Comparison of ENCODE assay signal across 9 cellular contexts in genomic region chr1:19439464-19440171, GRCh38. TPM values are rescaled to one million over a fixed set of nuclear protein-coding genes. Genes with fewer than 3 reads are reported as not detected.
DNase-seq lines count a peak whose midpoint lies in the region; ATAC-seq, FAIRE-seq and TF ChIP-seq lines count a peak whose summit lies in the region.
"Had no signal": no experiment of that assay in that cellular context is flagged by ENCODE, and none has a peak within 500 bp of the region (broad histone marks: within the 10 kb centered on the region; RNA-seq: fewer than 3 reads in every experiment).

No MANE protein-coding gene starts in this region.

- H3K4me1 ChIP-seq in psoas muscle = peaks cover 86% of the 10 kb centered on the region

- POLR2A ChIA-PET in activated CD4-positive, alpha-beta memory T cell treated with anti-CD3 and anti-CD28 coated beads, Interleukin-2, amount 10 ng/mL, durations not matched to agents 7 days and 5 days (lab: Charles Lee) = no interaction called here

- intact Hi-C loops in psoas muscle (cut with DNase I) = loop anchor here (5.0 to 10.0 kb wide), 2 partner anchors 43 to 45 kb away; partner anchors contain the start of gene CAPZB (in 1 of the 2)

- DNase-seq in DMS153 (lab: John Stamatoyannopoulos, UW) = peak; percentile 12
- no peak for DNase-seq in DMS153 treated with DMSO at 0.1 percent for 48 hours (lab: John Stamatoyannopoulos, UW; ENCODE audit: unreplicated experiment)
- DNase-seq in activated CD4-positive, alpha-beta memory T cell treated with anti-CD3 and anti-CD28 coated beads, Interleukin-2, amount 10 ng/mL, durations not matched to agents 7 days and 5 days = peak; percentile 31
- DNase-seq in fibroblast of mammary gland (ENCODE audit: low read depth) = peak; percentile 59
- DNase-seq in psoas muscle = peak in 1 of 2 donors; percentile 71
- DNase-seq in urothelium cell line (ENCODE audit: low spot score) = no peak
- no peak for DNase-seq in NCI-H1436 treated with DMSO at 0.1 percent for 48 hours (lab: John Stamatoyannopoulos, UW)
- DNase-seq in DMS114 treated with DMSO at 0.1 percent for 48 hours (lab: John Stamatoyannopoulos, UW; ENCODE audit: unreplicated experiment) = no peak

- TF ChIP-seq CTCF in fibroblast of mammary gland (conservative IDR thresholded peaks at IDR 0.05; ENCODE audit: control insufficient read depth, insufficient read depth, low read depth, low read length) = peak; percentile 16
- peak; percentile 20 for TF ChIP-seq CTCF in psoas muscle (IDR thresholded peaks at IDR 0.05)

- no peaks in the 10 kb centered on the region for H3K9me3 Mint-ChIP-seq in activated CD4-positive, alpha-beta memory T cell treated with anti-CD3 and anti-CD28 coated beads, Interleukin-2, amount 10 ng/mL, durations not matched to agents 7 days and 5 days

- H3K4me3 ChIP-seq in fibroblast of mammary gland (ENCODE audit: control insufficient read depth, low read depth, low read length) (no peak overlapping the region), psoas muscle (no peak overlapping the region)

- FAIRE-seq in urothelium cell line (lab: Jason Lieb, UNC) = no peak
- FAIRE-seq: A204.1 had no signal

- H3K4me1 Mint-ChIP-seq in activated CD4-positive, alpha-beta memory T cell treated with anti-CD3 and anti-CD28 coated beads, Interleukin-2, amount 10 ng/mL, durations not matched to agents 7 days and 5 days = peaks cover 74% of the 10 kb centered on the region

- no peaks in the 10 kb centered on the region for H3K36me3 ChIP-seq in psoas muscle (ENCODE audit: insufficient read depth in 1 of 2, low read depth in 1 of 2)

- no peaks in the 10 kb centered on the region for H3K27me3 Mint-ChIP-seq in activated CD4-positive, alpha-beta memory T cell treated with anti-CD3 and anti-CD28 coated beads, Interleukin-2, amount 10 ng/mL, durations not matched to agents 7 days and 5 days

- peak; percentile 33 to 67 (median 58) for ATAC-seq in psoas muscle

- no peaks in the 10 kb centered on the region for H3K9me3 ChIP-seq in psoas muscle

- no peaks in the 10 kb centered on the region for H3K27me3 ChIP-seq in psoas muscle (ENCODE audit: insufficient read depth in 3 of 3, low read length in 2 of 3)

- H3K27ac ChIP-seq in psoas muscle = peak overlapping the region; percentile 79

- H3K36me3 Mint-ChIP-seq in activated CD4-positive, alpha-beta memory T cell treated with anti-CD3 and anti-CD28 coated beads, Interleukin-2, amount 10 ng/mL, durations not matched to agents 7 days and 5 days (ENCODE audit: low read depth) = peaks cover 49% of the 10 kb centered on the region

- 44 to 62% (median 47%) methylated on average over 13 of the region's 13 CpGs for WGBS in psoas muscle, 3 donors

- CTCF ChIA-PET in activated CD4-positive, alpha-beta memory T cell treated with anti-CD3 and anti-CD28 coated beads, Interleukin-2, amount 10 ng/mL, durations not matched to agents 7 days and 5 days (lab: Charles Lee) = no interaction called here

- H3K4me3 Mint-ChIP-seq in activated CD4-positive, alpha-beta memory T cell treated with anti-CD3 and anti-CD28 coated beads, Interleukin-2, amount 10 ng/mL, durations not matched to agents 7 days and 5 days = no peak overlapping the region

- H3K27ac Mint-ChIP-seq in activated CD4-positive, alpha-beta memory T cell treated with anti-CD3 and anti-CD28 coated beads, Interleukin-2, amount 10 ng/mL, durations not matched to agents 7 days and 5 days = no peak overlapping the region

RNA-seq across cellular contexts. Expression of gene CAPZB, which starts 45.7 kb away (rescaled TPM):
- 100 to 1,000 TPM; 537 to 565 TPM for total RNA-seq in activated CD4-positive, alpha-beta memory T cell treated with anti-CD3 and anti-CD28 coated beads, Interleukin-2, amount 10 ng/mL, durations not matched to agents 7 days and 5 days
- 100 to 1,000 TPM; 207 to 284 (median 232) TPM for total RNA-seq in psoas muscle
- 100 to 1,000 TPM; 179 to 261 (median 206) TPM for polyA plus RNA-seq in psoas muscle

Comparison
In these comparisons a context has a peak if more than half of its experiments do, and no peak if none do; other contexts are left out.
1. DNase-seq: peak in DMS153 (single experiment), activated CD4-positive, alpha-beta memory T cell treated with anti-CD3 and anti-CD28 coated beads, Interleukin-2, amount 10 ng/mL, durations not matched to agents 7 days and 5 days (single experiment) and fibroblast of mammary gland (single experiment); none in DMS153 treated with DMSO at 0.1 percent for 48 hours (single experiment), urothelium cell line (single experiment), NCI-H1436 treated with DMSO at 0.1 percent for 48 hours (single experiment) and DMS114 treated with DMSO at 0.1 percent for 48 hours (single experiment).